Comparison of ENCODE assay signal across 17 cellular contexts in genomic region chr1:17672226-17672625, GRCh38.
DNase-seq lines count a peak whose midpoint lies in the region; ATAC-seq and TF ChIP-seq lines count a peak whose summit lies in the region.
"Had no signal": no experiment of that assay in that cellular context is flagged by ENCODE, and none has a peak within 500 bp of the region (broad histone marks: within the 10 kb centered on the region; RNA-seq: fewer than 3 reads in every experiment).

No MANE protein-coding gene starts in this region.

- ATAC-seq in memory B cell (ENCODE audit: low read depth) = peak; percentile 53
- ATAC-seq: HCT116, T-cell had no signal

- no peaks in the 10 kb centered on the region for H3K36me3 Mint-ChIP-seq in memory B cell
- H3K36me3 Mint-ChIP-seq in activated CD4-positive, alpha-beta memory T cell treated with anti-CD3 and anti-CD28 coated beads, Interleukin-2, amount 10 ng/mL, durations not matched to agents 7 days and 5 days (ENCODE audit: low read depth) = no peaks in the 10 kb centered on the region
- H3K36me3 Mint-ChIP-seq: T-cell had no signal

- H3K4me1 ChIP-seq in A673 (ENCODE audit: insufficient read depth, low read length, poor library complexity, severe bottlenecking) = peaks cover 17% of the 10 kb centered on the region

- H3K4me1 Mint-ChIP-seq in memory B cell = peaks cover 12% of the 10 kb centered on the region
- H3K4me1 Mint-ChIP-seq in activated CD4-positive, alpha-beta memory T cell treated with anti-CD3 and anti-CD28 coated beads, Interleukin-2, amount 10 ng/mL, durations not matched to agents 7 days and 5 days = no peaks in the 10 kb centered on the region
- H3K4me1 Mint-ChIP-seq: T-cell had no signal

- H3K4me3 ChIP-seq in A673 (ENCODE audit: low read depth, low read length, poor library complexity, severe bottlenecking) = no peak overlapping the region
- H3K4me3 ChIP-seq in SK-N-MC = peak overlapping the region; percentile 5
- H3K4me3 ChIP-seq: SJCRH30 had no signal

- DNase-seq in A673 (ENCODE audit: low spot score) (peak; percentile 63), ELF-1 (ENCODE audit: low read depth, low spot score) (peak; percentile 52), SK-N-MC (ENCODE audit: low read depth, low spot score) (peak; percentile 59), memory B cell (ENCODE audit: low spot score in 2 of 2) (no peak), GF-D8 (lab: John Stamatoyannopoulos, UW) (no peak), germinal center (ENCODE audit: low spot score) (no peak), cortex of kidney (lab: John Stamatoyannopoulos, UW) (no peak)
- DNase-seq in activated CD4-positive, alpha-beta memory T cell treated with anti-CD3 and anti-CD28 coated beads, Interleukin-2, amount 10 ng/mL, durations not matched to agents 7 days and 5 days = no peak
- DNase-seq: DMS153, EL, MV-4-11, NCI-H146, NCI-H2107, NCI-H446, T-cell had no signal

- peak overlapping the region; percentile 33 for H3K27ac Mint-ChIP-seq in memory B cell
- no peak overlapping the region for H3K27ac Mint-ChIP-seq in activated CD4-positive, alpha-beta memory T cell treated with anti-CD3 and anti-CD28 coated beads, Interleukin-2, amount 10 ng/mL, durations not matched to agents 7 days and 5 days
- H3K27ac Mint-ChIP-seq: T-cell had no signal

- peaks cover 4% of the 10 kb centered on the region for H3K27me3 Mint-ChIP-seq in memory B cell
- no peaks in the 10 kb centered on the region for H3K27me3 Mint-ChIP-seq in activated CD4-positive, alpha-beta memory T cell treated with anti-CD3 and anti-CD28 coated beads, Interleukin-2, amount 10 ng/mL, durations not matched to agents 7 days and 5 days

- intact Hi-C loops in A673 (cut with micrococcal nuclease; ENCODE audit: unreplicated experiment) = no loop called here

- H3K9me3 ChIP-seq in A673 (ENCODE audit: low read depth, low read length, poor library complexity, severe bottlenecking) (no peaks in the 10 kb centered on the region), SK-N-MC (ENCODE audit: low read depth, low read length) (no peaks in the 10 kb centered on the region)
- H3K9me3 ChIP-seq: SJCRH30 had no signal

- BruUV-seq in A673 (replicated peaks; lab: Mats Ljungman, UMichigan) = no TSS peak

- peaks cover 3% of the 10 kb centered on the region for H3K9me3 Mint-ChIP-seq in memory B cell
- H3K9me3 Mint-ChIP-seq in activated CD4-positive, alpha-beta memory T cell treated with anti-CD3 and anti-CD28 coated beads, Interleukin-2, amount 10 ng/mL, durations not matched to agents 7 days and 5 days = no peaks in the 10 kb centered on the region
- H3K9me3 Mint-ChIP-seq: T-cell had no signal

- CTCF ChIA-PET in A673 (lab: Charles Lee) = no interaction called here
- CTCF ChIA-PET in activated CD4-positive, alpha-beta memory T cell treated with anti-CD3 and anti-CD28 coated beads, Interleukin-2, amount 10 ng/mL, durations not matched to agents 7 days and 5 days (lab: Charles Lee) = interaction anchor here (0.8 kb wide), 1 partner anchor 11 kb away, joined by 3 read pairs; no protein-coding TSS in a partner anchor

- H3K27ac ChIP-seq in A673 (ENCODE audit: low read depth, low read length, poor library complexity, severe bottlenecking) (no peak overlapping the region), SK-N-MC (peak overlapping the region; percentile 33; the same call in 1 of the 2 replicates)
- H3K27ac ChIP-seq: SJCRH30 had no signal

- peak overlapping the region; percentile 63 for H3K4me3 Mint-ChIP-seq in memory B cell
- no peak overlapping the region for H3K4me3 Mint-ChIP-seq in activated CD4-positive, alpha-beta memory T cell treated with anti-CD3 and anti-CD28 coated beads, Interleukin-2, amount 10 ng/mL, durations not matched to agents 7 days and 5 days
- H3K4me3 Mint-ChIP-seq: T-cell had no signal

- no peak overlapping the region for H3K9ac ChIP-seq in SK-N-MC (ENCODE audit: insufficient read length)

- no peak for TF ChIP-seq CTCF in A673 (conservative IDR thresholded peaks at IDR 0.05; ENCODE audit: low read depth, low read length)

- H3K36me3 ChIP-seq in A673 (ENCODE audit: insufficient read depth, low read length, poor library complexity, severe bottlenecking) (no peaks in the 10 kb centered on the region), SK-N-MC (ENCODE audit: insufficient read depth, low read length) (no peaks in the 10 kb centered on the region)
- H3K36me3 ChIP-seq: SJCRH30 had no signal

- no peaks in the 10 kb centered on the region for H3K27me3 ChIP-seq in A673 (replicated peaks; ENCODE audit: insufficient read depth, low read depth, low read length, poor library complexity)
- H3K27me3 ChIP-seq: SJCRH30 had no signal

- POLR2A ChIA-PET in A673 (lab: Charles Lee; ENCODE audit: low non-redundant PET) = no interaction called here
- POLR2A ChIA-PET in activated CD4-positive, alpha-beta memory T cell treated with anti-CD3 and anti-CD28 coated beads, Interleukin-2, amount 10 ng/mL, durations not matched to agents 7 days and 5 days (lab: Charles Lee) = no interaction called here

Comparison
In these comparisons a context has a peak if more than half of its experiments do, and no peak if none do; other contexts are left out.
1. DNase-seq: peak in A673 (single experiment), ELF-1 (single experiment) and SK-N-MC (single experiment); none in memory B cell (0 of 2), GF-D8 (single experiment), germinal center (single experiment), cortex of kidney (single experiment) and activated CD4-positive, alpha-beta memory T cell treated with anti-CD3 and anti-CD28 coated beads, Interleukin-2, amount 10 ng/mL, durations not matched to agents 7 days and 5 days (single experiment).